In the genomic region with DNA sequence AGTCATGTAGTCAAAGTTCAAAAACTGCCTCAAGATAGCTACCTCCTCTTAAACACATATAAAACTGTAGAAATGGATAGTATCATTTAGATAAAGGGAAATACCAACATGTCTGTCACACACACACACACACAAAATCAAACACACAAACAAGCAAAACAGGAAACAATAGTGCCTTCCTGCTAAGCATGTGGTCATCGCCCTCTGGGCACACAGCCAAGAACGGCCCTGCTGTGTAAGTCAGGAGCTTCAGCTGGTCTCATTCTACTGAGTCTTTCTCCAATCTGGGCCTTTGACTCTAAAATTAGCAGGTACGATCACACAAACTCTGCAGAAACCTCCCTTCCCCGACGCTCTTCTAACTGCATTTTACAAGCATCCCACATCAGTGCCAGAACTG, we compare ENCODE assay signal across 8 cellular contexts.
DNase-seq lines count a peak whose midpoint lies in the region; ATAC-seq and TF ChIP-seq lines count a peak whose summit lies in the region.

No MANE protein-coding gene starts in this region.

- H3K79me2 ChIP-seq in SK-N-SH (ENCODE audit: insufficient read depth): no peaks in the 10 kb centered on the region

- intact Hi-C loops in Right ventricle myocardium superior (cut with DNase I): no loop called here
- intact Hi-C loops in transverse colon (cut with DNase I; ENCODE audit: low total_unique reads): no loop called here

- H3K36me3 ChIP-seq in SK-N-SH (replicated peaks in 1 of 2; ENCODE audit: control insufficient read depth in 1 of 2, insufficient read depth in 2 of 2, low read length in 1 of 2) (no peaks in the 10 kb centered on the region), transverse colon (no peaks in the 10 kb centered on the region), Peyer's patch (no peaks in the 10 kb centered on the region)

- no peak for TF ChIP-seq RAD21 in SK-N-SH (IDR thresholded peaks at IDR 0.05; ENCODE audit: low read length)

- H3K9ac ChIP-seq in SK-N-SH: no peak overlapping the region

- no peaks in the 10 kb centered on the region for H4K20me1 ChIP-seq in SK-N-SH (ENCODE audit: insufficient read depth)

- H3K9me3 ChIP-seq in SK-N-SH (no peaks in the 10 kb centered on the region; the same call in 1 of the 2 replicates), transverse colon (no peaks in the 10 kb centered on the region), Peyer's patch (no peaks in the 10 kb centered on the region)

- no peak overlapping the region for H2AFZ ChIP-seq in SK-N-SH (ENCODE audit: low read depth)

- H3K27ac ChIP-seq in SK-N-SH (ENCODE audit: low read depth in 2 of 2, low read length in 1 of 2) (no peak overlapping the region), transverse colon (no peak overlapping the region), Peyer's patch (no peak overlapping the region)

- WGBS in SK-N-SH (ENCODE audit: low lambda C conversion rate): 18% methylated on average over 5 of the region's 5 CpGs
- 47% methylated on average over 5 of the region's 5 CpGs for WGBS in transverse colon (ENCODE audit: low coverage in 1 of 2), 2 donors

- ATAC-seq in SK-N-SH treated with all-trans-retinoic acid at 6 μM for 48 hours (no peak), Right ventricle myocardium superior (ENCODE audit: poor library complexity) (no peak), esophagus mucosa (no peak)

- no peaks in the 10 kb centered on the region for H3K27me3 ChIP-seq in SK-N-SH (ENCODE audit: insufficient read depth)
- no peaks in the 10 kb centered on the region for H3K27me3 ChIP-seq in transverse colon
- no peaks in the 10 kb centered on the region for H3K27me3 ChIP-seq in Peyer's patch

- TF ChIP-seq CTCF in SK-N-SH (IDR thresholded peaks at IDR 0.05) (no peak), transverse colon (IDR thresholded peaks at IDR 0.05) (no peak), Peyer's patch (IDR thresholded peaks at IDR 0.05) (no peak)

- TF ChIP-seq EP300 in SK-N-SH (IDR thresholded peaks at IDR 0.05; ENCODE audit: borderline replicate concordance in 1 of 2, low read depth in 1 of 2, low read length in 1 of 2) (no peak), transverse colon (IDR thresholded peaks at IDR 0.05; ENCODE audit: low read depth) (no peak)

- no peaks in the 10 kb centered on the region for H3F3A ChIP-seq in SK-N-SH (replicated peaks; ENCODE audit: insufficient read depth)

- peak; percentile 35 for DNase-seq in SK-N-SH
- peak; percentile 70 for DNase-seq in RPMI8226
- DNase-seq in Right ventricle myocardium superior: peak; percentile 88
- peak; percentile 74 for DNase-seq in transverse colon
- no peak for DNase-seq in Peyer's patch
- DNase-seq in NOMO-1 treated with dmso at 0.1 percent for 144 hours (lab: John Stamatoyannopoulos, UW; ENCODE audit: unreplicated experiment): no peak

- POLR2A ChIA-PET in SK-N-SH (lab: Yijun Ruan, JAX): no interaction called here

- H3K4me2 ChIP-seq in SK-N-SH: no peak overlapping the region

- in situ Hi-C loops in transverse colon (cut with MboI; ENCODE audit: low pct_ligation_motif_present in 1 of 4, low pct_unique_long_range_greater_than_20kb in 1 of 4, low sequenced_read_pairs in 3 of 4): no loop called here

- CTCF ChIA-PET in SK-N-SH (lab: Yijun Ruan, JAX): no interaction called here

- H3K4me1 ChIP-seq in SK-N-SH (ENCODE audit: control insufficient read depth in 1 of 2, insufficient read depth in 2 of 2, low read depth in 1 of 2, low read length in 1 of 2) (no peaks in the 10 kb centered on the region), transverse colon (no peaks in the 10 kb centered on the region), Peyer's patch (no peaks in the 10 kb centered on the region)

- no peak for TF ChIP-seq POLR2A in transverse colon (IDR thresholded peaks at IDR 0.05)
- TF ChIP-seq POLR2A in Peyer's patch (IDR thresholded peaks at IDR 0.05): no peak

- no peak overlapping the region for H3K4me3 ChIP-seq in SK-N-SH (ENCODE audit: low read depth in 2 of 2, low read length in 1 of 2)
- no peak overlapping the region for H3K4me3 ChIP-seq in transverse colon
- no peak overlapping the region for H3K4me3 ChIP-seq in Peyer's patch

- no peaks in the 10 kb centered on the region for H3K9me2 ChIP-seq in SK-N-SH

TF ChIP-seq in SK-N-SH, 30 proteins besides CTCF, POLR2A, EP300 and RAD21 (continues in another document):
- TF ChIP-seq GABPA (IDR thresholded peaks at IDR 0.05; ENCODE audit: low read depth): no peak
- TF ChIP-seq TAF1 (IDR thresholded peaks at IDR 0.05; ENCODE audit: borderline replicate concordance, low read depth, low read length): no peak
- TF ChIP-seq MAX (IDR thresholded peaks at IDR 0.05; ENCODE audit: low read depth): no peak
- TF ChIP-seq FOSL2 (IDR thresholded peaks at IDR 0.05; ENCODE audit: borderline replicate concordance, low read depth): no peak
- no peak for TF ChIP-seq FOXJ3 (CRISPR knock-in tag; IDR thresholded peaks at IDR 0.05)
- TF ChIP-seq SMC3 (IDR thresholded peaks at IDR 0.05; ENCODE audit: low read depth, low read length): no peak
- TF ChIP-seq REST (IDR thresholded peaks at IDR 0.05; ENCODE audit: low read depth, low read length): no peak
- no peak for TF ChIP-seq MEF2A (IDR thresholded peaks at IDR 0.05; ENCODE audit: borderline replicate concordance, low read depth)

TF ChIP-seq in SK-N-SH treated with all-trans-retinoic acid at 6 μM for 48 hours, 23 proteins besides CTCF, POLR2A, EP300 and RAD21 (continues in another document):
- TF ChIP-seq ISL1 (CRISPR knock-in tag; IDR thresholded peaks at IDR 0.05) (no peak), ZC3H10 (CRISPR knock-in tag; IDR thresholded peaks at IDR 0.05) (no peak), ARNTL (CRISPR knock-in tag; IDR thresholded peaks at IDR 0.05; ENCODE audit: borderline replicate concordance, low read depth) (no peak), ZNF8 (CRISPR knock-in tag; IDR thresholded peaks at IDR 0.05) (no peak), TCF4 (CRISPR knock-in tag; IDR thresholded peaks at IDR 0.05; ENCODE audit: borderline replicate concordance) (no peak), PPARA (CRISPR knock-in tag; IDR thresholded peaks at IDR 0.05; ENCODE audit: borderline replicate concordance) (no peak), OSR1 (CRISPR knock-in tag; IDR thresholded peaks at IDR 0.05) (no peak), ZFP3 (CRISPR knock-in tag; IDR thresholded peaks at IDR 0.05) (no peak), ZFP30 (CRISPR knock-in tag; IDR thresholded peaks at IDR 0.05) (no peak), GLIS3 (CRISPR knock-in tag; IDR thresholded peaks at IDR 0.05) (no peak), SNAI2 (CRISPR knock-in tag; IDR thresholded peaks at IDR 0.05) (no peak)
- TF ChIP-seq, protein P1, sequence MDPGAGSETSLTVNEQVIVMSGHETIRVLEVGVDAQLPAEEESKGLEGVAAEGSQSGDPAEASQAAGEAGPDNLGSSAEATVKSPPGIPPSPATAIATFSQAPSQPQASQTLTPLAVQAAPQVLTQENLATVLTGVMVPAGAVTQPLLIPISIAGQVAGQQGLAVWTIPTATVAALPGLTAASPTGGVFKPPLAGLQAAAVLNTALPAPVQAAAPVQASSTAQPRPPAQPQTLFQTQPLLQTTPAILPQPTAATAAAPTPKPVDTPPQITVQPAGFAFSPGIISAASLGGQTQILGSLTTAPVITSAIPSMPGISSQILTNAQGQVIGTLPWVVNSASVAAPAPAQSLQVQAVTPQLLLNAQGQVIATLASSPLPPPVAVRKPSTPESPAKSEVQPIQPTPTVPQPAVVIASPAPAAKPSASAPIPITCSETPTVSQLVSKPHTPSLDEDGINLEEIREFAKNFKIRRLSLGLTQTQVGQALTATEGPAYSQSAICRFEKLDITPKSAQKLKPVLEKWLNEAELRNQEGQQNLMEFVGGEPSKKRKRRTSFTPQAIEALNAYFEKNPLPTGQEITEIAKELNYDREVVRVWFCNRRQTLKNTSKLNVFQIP (CRISPR knock-in tag; IDR thresholded peaks at IDR 0.05; ENCODE audit: borderline replicate concordance, low read depth): no peak
- TF ChIP-seq, protein P2, sequence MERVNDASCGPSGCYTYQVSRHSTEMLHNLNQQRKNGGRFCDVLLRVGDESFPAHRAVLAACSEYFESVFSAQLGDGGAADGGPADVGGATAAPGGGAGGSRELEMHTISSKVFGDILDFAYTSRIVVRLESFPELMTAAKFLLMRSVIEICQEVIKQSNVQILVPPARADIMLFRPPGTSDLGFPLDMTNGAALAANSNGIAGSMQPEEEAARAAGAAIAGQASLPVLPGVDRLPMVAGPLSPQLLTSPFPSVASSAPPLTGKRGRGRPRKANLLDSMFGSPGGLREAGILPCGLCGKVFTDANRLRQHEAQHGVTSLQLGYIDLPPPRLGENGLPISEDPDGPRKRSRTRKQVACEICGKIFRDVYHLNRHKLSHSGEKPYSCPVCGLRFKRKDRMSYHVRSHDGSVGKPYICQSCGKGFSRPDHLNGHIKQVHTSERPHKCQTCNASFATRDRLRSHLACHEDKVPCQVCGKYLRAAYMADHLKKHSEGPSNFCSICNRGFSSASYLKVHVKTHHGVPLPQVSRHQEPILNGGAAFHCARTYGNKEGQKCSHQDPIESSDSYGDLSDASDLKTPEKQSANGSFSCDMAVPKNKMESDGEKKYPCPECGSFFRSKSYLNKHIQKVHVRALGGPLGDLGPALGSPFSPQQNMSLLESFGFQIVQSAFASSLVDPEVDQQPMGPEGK (CRISPR knock-in tag; IDR thresholded peaks at IDR 0.05; ENCODE audit: borderline replicate concordance): no peak
- TF ChIP-seq, protein P3, sequence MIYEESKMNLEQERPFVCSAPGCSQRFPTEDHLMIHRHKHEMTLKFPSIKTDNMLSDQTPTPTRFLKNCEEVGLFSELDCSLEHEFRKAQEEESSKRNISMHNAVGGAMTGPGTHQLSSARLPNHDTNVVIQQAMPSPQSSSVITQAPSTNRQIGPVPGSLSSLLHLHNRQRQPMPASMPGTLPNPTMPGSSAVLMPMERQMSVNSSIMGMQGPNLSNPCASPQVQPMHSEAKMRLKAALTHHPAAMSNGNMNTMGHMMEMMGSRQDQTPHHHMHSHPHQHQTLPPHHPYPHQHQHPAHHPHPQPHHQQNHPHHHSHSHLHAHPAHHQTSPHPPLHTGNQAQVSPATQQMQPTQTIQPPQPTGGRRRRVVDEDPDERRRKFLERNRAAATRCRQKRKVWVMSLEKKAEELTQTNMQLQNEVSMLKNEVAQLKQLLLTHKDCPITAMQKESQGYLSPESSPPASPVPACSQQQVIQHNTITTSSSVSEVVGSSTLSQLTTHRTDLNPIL (CRISPR knock-in tag; IDR thresholded peaks at IDR 0.05; ENCODE audit: low read depth): no peak

Comparison
In these comparisons a context has a peak if more than half of its experiments do, and no peak if none do; other contexts are left out.
1. DNase-seq: peak in SK-N-SH (single experiment), RPMI8226 (single experiment), Right ventricle myocardium superior (single experiment) and transverse colon (single experiment); none in Peyer's patch (0 of 3) and NOMO-1 treated with dmso at 0.1 percent for 144 hours (single experiment).